8 cellular contexts compared by ENCODE assay signal in genomic region chr1:243254233-243254926, GRCh38. TPM values are rescaled to one million over a fixed set of nuclear protein-coding genes. Genes with fewer than 3 reads are reported as not detected.
A peak's percentile ranks its signal among the peaks of the same experiment; 100 is the strongest.
DNase-seq lines count a peak whose midpoint lies in the region; ATAC-seq and TF ChIP-seq lines count a peak whose summit lies in the region.

No MANE protein-coding gene starts in this region.

- intact Hi-C loops in Calu3 (cut with micrococcal nuclease; ENCODE audit: unreplicated experiment) = loop anchor here (5.0 to 10.0 kb wide), 3 partner anchors 38 to 140 kb away; no protein-coding TSS in a partner anchor

- H3K27me3 Mint-ChIP-seq in Calu3 (ENCODE audit: unreplicated experiment) = no peaks in the 10 kb centered on the region

- H3K4me1 ChIP-seq in right atrium auricular region = peaks cover 0 to 46% of the 10 kb centered on the region in 2 donors

- CTCF ChIA-PET in Calu3 (lab: Charles Lee) = interaction anchor here (1.0 to 1.5 kb wide), 2 partner anchors 15 to 40 kb away, joined by 3 to 9 read pairs; no protein-coding TSS in a partner anchor

- H3K4me1 Mint-ChIP-seq in Calu3 (ENCODE audit: low read depth, unreplicated experiment) = peaks cover 17% of the 10 kb centered on the region

- peak overlapping the region; percentile 80 for H3K27ac Mint-ChIP-seq in Calu3 (ENCODE audit: unreplicated experiment)

- H3K36me3 ChIP-seq in right atrium auricular region = no peaks in the 10 kb centered on the region

- no peaks in the 10 kb centered on the region for H3K9me3 Mint-ChIP-seq in Calu3 (ENCODE audit: low read depth, unreplicated experiment)

- no peaks in the 10 kb centered on the region for H3K9me3 ChIP-seq in right atrium auricular region

- peak; percentile 59 for DNase-seq in Calu3
- DNase-seq in LoVo (ENCODE audit: low spot score) = peak; percentile 68
- DNase-seq in SKM-1 (lab: John Stamatoyannopoulos, UW; ENCODE audit: unreplicated experiment) = peak; percentile 71
- peak in 49 of 56 donors; percentile 17 to 81 (median 63) for DNase-seq in amygdala (lab: John Stamatoyannopoulos, UW)
- peak; percentile 75 for DNase-seq in right atrium auricular region (ENCODE audit: low spot score)
- DNase-seq in putamen (ENCODE audit: low spot score) = peak; percentile 73

- peak overlapping the region; percentile 81 to 96 for H3K4me3 ChIP-seq in right atrium auricular region

- peak overlapping the region; percentile 96 to 98 for H3K27ac ChIP-seq in right atrium auricular region

- H3K27me3 ChIP-seq in right atrium auricular region = no peaks in the 10 kb centered on the region

- peaks cover 47% of the 10 kb centered on the region for H3K36me3 Mint-ChIP-seq in Calu3 (ENCODE audit: insufficient read depth, unreplicated experiment)

- TF ChIP-seq CTCF in Calu3 (IDR thresholded peaks at IDR 0.05; ENCODE audit: unreplicated experiment) (no peak), right atrium auricular region (IDR thresholded peaks at IDR 0.05) (no peak)

- ATAC-seq in GM21717 (IDR thresholded peaks at IDR 0.05; ENCODE audit: unreplicated experiment) = peak; percentile 27
- ATAC-seq in GM18858 (IDR thresholded peaks at IDR 0.05; ENCODE audit: unreplicated experiment) = no peak

- peak overlapping the region; percentile 90 for H3K4me3 Mint-ChIP-seq in Calu3 (ENCODE audit: low read depth, unreplicated experiment)

- no TSS peak for BruUV-seq in Calu3 (replicated peaks; lab: Mats Ljungman, UMichigan)

RNA-seq across cellular contexts. Expression of gene CEP170, which starts 0.7 kb away (rescaled TPM):
- total RNA-seq in Calu3 (2022) (86.7 and 133 TPM in 2 replicates), right atrium auricular region (10 to 100 TPM; 28.4 to 29.1 TPM)

RNA-seq across cellular contexts. Expression of gene SDCCAG8, which starts 1.5 kb away (rescaled TPM):
- total RNA-seq in Calu3 (2022) (52.0 and 67.3 TPM in 2 replicates), right atrium auricular region (10 to 100 TPM; 29.0 to 34.5 TPM)
